Comparison of ENCODE assay signal across 20 cellular contexts in the genomic region with DNA sequence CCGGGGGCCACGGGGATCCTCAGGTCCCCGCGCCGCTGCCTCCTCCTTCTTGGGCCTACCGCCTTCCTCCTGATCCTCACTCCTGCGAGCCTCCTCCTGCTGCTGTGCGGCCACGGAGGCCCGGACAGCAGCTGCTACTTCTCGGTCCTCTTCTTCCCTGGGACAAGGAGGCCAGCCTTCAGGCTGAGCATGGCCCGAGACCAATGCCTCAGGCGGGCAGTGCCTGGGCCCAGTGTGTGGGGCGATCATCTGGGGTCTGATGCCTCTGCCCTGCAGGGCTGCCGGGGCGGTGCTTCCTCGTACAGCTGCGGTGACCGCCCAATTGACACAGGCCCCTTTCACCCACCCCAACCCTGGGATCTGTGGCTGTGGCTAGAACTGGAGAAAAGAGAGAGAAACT. TPM values are rescaled to one million over a fixed set of nuclear protein-coding genes. Genes with fewer than 3 reads are reported as not detected.
A peak's percentile ranks its signal among the peaks of the same experiment; 100 is the strongest.
DNase-seq lines count a peak whose midpoint lies in the region; ATAC-seq, FAIRE-seq and TF ChIP-seq lines count a peak whose summit lies in the region.
"Had no signal": no experiment of that assay in that cellular context is flagged by ENCODE, and none has a peak within 500 bp of the region (broad histone marks: within the 10 kb centered on the region; RNA-seq: fewer than 3 reads in every experiment).

No MANE protein-coding gene starts in this region.

- ATAC-seq in activated naive CD4-positive, alpha-beta T cell treated with anti-CD3 and anti-CD28 coated beads, Interleukin-2, amount 50 U/mL, for 72 hours: no peak
- no peak for ATAC-seq in K562
- ATAC-seq in HG03432 (IDR thresholded peaks at IDR 0.05; ENCODE audit: unreplicated experiment): no peak
- no peak for ATAC-seq in HG02798 (IDR thresholded peaks at IDR 0.05; ENCODE audit: poor library complexity, unreplicated experiment)
- ATAC-seq: CD8-positive, alpha-beta T cell had no signal

- H3K9ac ChIP-seq in K562 (ENCODE audit: insufficient read depth in 1 of 2, low read depth in 2 of 2, low read length in 2 of 2): no peak overlapping the region; a peak in 2 of 4 replicates
- H3K9ac ChIP-seq: BLaER1 had no signal

- H4K20me1 ChIP-seq in K562 (replicated peaks; ENCODE audit: control insufficient read depth, insufficient read depth, low read length): peaks cover 21% of the 10 kb centered on the region

- 100% methylated on average over 7 of the region's 19 CpGs for WGBS in K562 (ENCODE audit: insufficient coverage, low coverage, missing lambda C conversion rate)

- H3K4me2 ChIP-seq in K562 (ENCODE audit: insufficient read depth, low read length): no peak overlapping the region
- H3K4me2 ChIP-seq: BLaER1 had no signal

- H3K79me2 ChIP-seq in K562 (ENCODE audit: control insufficient read depth, insufficient read depth, low read length): peaks cover 40% of the 10 kb centered on the region

- H3K27ac Mint-ChIP-seq in activated naive CD4-positive, alpha-beta T cell treated with anti-CD3 and anti-CD28 coated beads, Interleukin-2, amount 50 U/mL, for 72 hours: no peak overlapping the region
- H3K27ac Mint-ChIP-seq: CD4-positive, CD25-positive, alpha-beta regulatory T cell; CD8-positive, alpha-beta T cell; HFFc6 had no signal

- no peak for FAIRE-seq in K562 (lab: Jason Lieb, UNC)
- FAIRE-seq: G401.6, GM12892, H54 had no signal

- H3K27ac ChIP-seq in RWPE1 (peak overlapping the region; percentile 98; the same call in 1 of the 2 replicates), K562 (ENCODE audit: extremely low read depth, low read depth, low read length) (no peak overlapping the region)
- H3K27ac ChIP-seq: BLaER1, C4-2B had no signal

- peaks cover 7 to 73% of the 10 kb centered on the region in 2 experiments for H3K4me1 ChIP-seq in K562 (replicated peaks in 1 of 2; ENCODE audit: control insufficient read depth in 2 of 2, insufficient read depth in 2 of 2, low read length in 2 of 2)
- H3K4me1 ChIP-seq: Caco-2 had no signal

- H3K36me3 Mint-ChIP-seq in activated naive CD4-positive, alpha-beta T cell treated with anti-CD3 and anti-CD28 coated beads, Interleukin-2, amount 50 U/mL, for 72 hours: peaks cover 0 to 6% of the 10 kb centered on the region in 2 donors

- peaks cover 5% of the 10 kb centered on the region for H3K9me1 ChIP-seq in K562 (ENCODE audit: control insufficient read depth, insufficient read depth, low read length)

- POLR2A ChIA-PET in RWPE1 (lab: Yijun Ruan, JAX; ENCODE audit: low non-redundant PET): no interaction called here
- POLR2A ChIA-PET in K562 (lab: Yijun Ruan, JAX): interaction anchor here (0.7 kb wide), 1 partner anchor 154 kb away, joined by 4 read pairs; a partner anchor contains a TSS

- intact Hi-C loops in K562 (cut with micrococcal nuclease): no loop called here

- H3K4me3 ChIP-seq in K562: no peak overlapping the region
- H3K4me3 ChIP-seq: BLaER1, HAP-1 had no signal

- no peak for TF ChIP-seq CTCF in RWPE1 (conservative IDR thresholded peaks at IDR 0.05; ENCODE audit: low read depth)
- TF ChIP-seq CTCF in K562 (IDR thresholded peaks at IDR 0.05 in 2 of 3, conservative IDR thresholded peaks at IDR 0.05 in 1 of 3; ENCODE audit: insufficient read depth in 2 of 3, low read depth in 1 of 3, low read length in 3 of 3): no peak

- peak; percentile 4 for DNase-seq in activated naive CD4-positive, alpha-beta T cell treated with anti-CD3 and anti-CD28 coated beads, Interleukin-2, amount 50 U/mL, for 16 hours
- no peak for DNase-seq in activated naive CD4-positive, alpha-beta T cell treated with anti-CD3 and anti-CD28 coated beads, Interleukin-2, amount 50 U/mL, for 72 hours (ENCODE audit: low spot score in 2 of 2)
- no peak for DNase-seq in RWPE1 (ENCODE audit: low spot score)
- DNase-seq in K562 (ENCODE audit: extremely low read depth in 1 of 4, low spot score in 3 of 4): no peak
- DNase-seq: Caco-2; CD4-positive, CD25-positive, alpha-beta regulatory T cell; CD8-positive, alpha-beta T cell; DMS153; DND-41; GOT3; HFFc6 had no signal

- no peak for TF ChIP-seq POLR2A in K562 (conservative IDR thresholded peaks at IDR 0.05)

- no peaks in the 10 kb centered on the region for H3K27me3 ChIP-seq in K562 (ENCODE audit: control insufficient read depth in 2 of 2, insufficient read depth in 2 of 2, low read length in 2 of 2)
- H3K27me3 ChIP-seq: BLaER1 had no signal

- TF ChIP-seq RAD21 in K562 (CRISPR knock-in tag; conservative IDR thresholded peaks at IDR 0.05 in 1 of 2, IDR thresholded peaks at IDR 0.05 in 1 of 2): no peak

- peaks cover 94% of the 10 kb centered on the region for H3K36me3 ChIP-seq in K562 (ENCODE audit: control insufficient read depth, insufficient read depth, low read length)

- TF ChIP-seq EP300 in K562 (IDR thresholded peaks at IDR 0.05; ENCODE audit: low read length): no peak

- no TSS peak for BruUV-seq in K562 (replicated peaks; lab: Mats Ljungman, UMichigan)

- no peaks in the 10 kb centered on the region for H3K9me3 ChIP-seq in K562 (replicated peaks; ENCODE audit: control insufficient read depth, insufficient read depth, low read depth, low read length)
- H3K9me3 ChIP-seq: BLaER1, Caco-2, HAP-1 had no signal

- CTCF ChIA-PET in RWPE1 (lab: Yijun Ruan, JAX): interaction anchor here (0.6 kb wide), 2 partner anchors 90 to 422 kb away, joined by 3 read pairs; no protein-coding TSS in a partner anchor
- CTCF ChIA-PET in K562 (lab: Yijun Ruan, JAX; ENCODE audit: low intra/inter-chr PET ratio): no interaction called here

- H2AFZ ChIP-seq in K562 (ENCODE audit: low read depth, low read length): no peak overlapping the region

- in situ Hi-C loops in K562 (cut with MboI): no loop called here

- H3K9me3 Mint-ChIP-seq in activated naive CD4-positive, alpha-beta T cell treated with anti-CD3 and anti-CD28 coated beads, Interleukin-2, amount 50 U/mL, for 72 hours: no peaks in the 10 kb centered on the region
- H3K9me3 Mint-ChIP-seq: CD4-positive, CD25-positive, alpha-beta regulatory T cell; CD8-positive, alpha-beta T cell; HFFc6 had no signal

RNA-seq across cellular contexts. Expression of a gene that starts 8.6 kb away (rescaled TPM):
- total RNA-seq in activated naive CD4-positive, alpha-beta T cell treated with anti-CD3 and anti-CD28 coated beads, Interleukin-2, amount 50 U/mL, for 72 hours: 10 to 100 TPM; 72.2 to 87.9 TPM
- 32.9 and 115 TPM in 2 replicates for total RNA-seq in K562 (2011; cell fraction: chromatin; rRNA removed; ENCODE audit: low replicate concordance)
- 90.6 and 99.4 TPM in 2 replicates for total RNA-seq in K562 (2011; cell fraction: nucleolus; rRNA removed)
- 37.9 and 42.6 TPM in 2 replicates for total RNA-seq in K562 (2011; cell fraction: nucleoplasm; rRNA removed)
- total RNA-seq in K562 (2014; rRNA removed) (39.7 and 50.2 TPM in 2 replicates), K562 (2014; rRNA removed; fragmentation: Illumina TruSeq; extraction: Trizol) (9.7 and 11.1 TPM in 2 replicates), K562 (2015; rRNA removed; fragmentation: Illumina TruSeq; extraction: Trizol) (29.6 and 33.6 TPM in 2 replicates), K562 (2021) (114 and 115 TPM in 2 replicates)
- polyA plus RNA-seq in K562 (2011; rRNA removed) (17.1 and 28.0 TPM in 2 replicates), K562 (2014; fragmentation: Illumina TruSeq; extraction: Trizol) (30.3 and 61.9 TPM in 2 replicates), K562 (2014; fragmentation: Nextera tagmentation; extraction: Ambion mirVana) (under 1 TPM; 0.11 to 0.39 TPM), K562 (2014; rRNA removed) (77.4 and 97.5 TPM in 2 replicates)
- 35.0 and 75.6 TPM in 2 replicates for polyA plus RNA-seq in K562 (2011; cell fraction: cytosol; rRNA removed)
- polyA plus RNA-seq in K562 (2011; cell fraction: nucleus; rRNA removed): 103 and 165 TPM in 2 replicates
- 40.3 and 76.1 TPM in 2 replicates for polyA plus RNA-seq in K562 (2012)
- polyA minus RNA-seq in K562 (2011; rRNA and poly(A)+ RNA removed): 6.6 and 10.0 TPM in 2 replicates
- polyA minus RNA-seq in K562 (2011; cell fraction: cytosol; rRNA and poly(A)+ RNA removed): 41.5 and 59.8 TPM in 2 replicates
- 23.7 and 27.3 TPM in 2 replicates for polyA minus RNA-seq in K562 (2011; cell fraction: nucleus; rRNA and poly(A)+ RNA removed)

RNA-seq across cellular contexts. Expression of a gene that starts 11.3 kb away (rescaled TPM):
- total RNA-seq in activated naive CD4-positive, alpha-beta T cell treated with anti-CD3 and anti-CD28 coated beads, Interleukin-2, amount 50 U/mL, for 72 hours: 1 to 10 TPM; 2.0 to 9.0 TPM
- 9.9 and 36.5 TPM in 2 replicates for total RNA-seq in K562 (2011; cell fraction: chromatin; rRNA removed; ENCODE audit: low replicate concordance)
- total RNA-seq in K562 (2011; cell fraction: nucleolus; rRNA removed): 44.1 and 46.0 TPM in 2 replicates
- 27.9 and 32.7 TPM in 2 replicates for total RNA-seq in K562 (2011; cell fraction: nucleoplasm; rRNA removed)
- total RNA-seq in K562 (2014; rRNA removed): 69.2 and 110 TPM in 2 replicates
- total RNA-seq in K562 (2014; rRNA removed; fragmentation: Illumina TruSeq; extraction: Trizol): 17.8 and 20.7 TPM in 2 replicates
- 24.4 and 28.6 TPM in 2 replicates for total RNA-seq in K562 (2015; rRNA removed; fragmentation: Illumina TruSeq; extraction: Trizol)
- total RNA-seq in K562 (2021): 61.9 and 68.8 TPM in 2 replicates
- 36.3 and 38.3 TPM in 2 replicates for polyA plus RNA-seq in K562 (2011; rRNA removed)
- 65.6 and 158 TPM in 2 replicates for polyA plus RNA-seq in K562 (2011; cell fraction: cytosol; rRNA removed)
- polyA plus RNA-seq in K562 (2011; cell fraction: nucleus; rRNA removed): 37.4 and 52.6 TPM in 2 replicates
- polyA plus RNA-seq in K562 (2012): 49.8 and 53.8 TPM in 2 replicates
- polyA plus RNA-seq in K562 (2014; fragmentation: Illumina TruSeq; extraction: Trizol): 41.5 and 44.1 TPM in 2 replicates
- polyA plus RNA-seq in K562 (2014; fragmentation: Nextera tagmentation; extraction: Ambion mirVana): 1 to 10 TPM; 3.7 to 4.4 TPM
- 47.7 and 69.1 TPM in 2 replicates for polyA plus RNA-seq in K562 (2014; rRNA removed)
- 14.7 and 22.4 TPM in 2 replicates for polyA minus RNA-seq in K562 (2011; rRNA and poly(A)+ RNA removed)
- 42.2 and 50.7 TPM in 2 replicates for polyA minus RNA-seq in K562 (2011; cell fraction: cytosol; rRNA and poly(A)+ RNA removed)
- 16.2 and 16.4 TPM in 2 replicates for polyA minus RNA-seq in K562 (2011; cell fraction: nucleus; rRNA and poly(A)+ RNA removed)

RNA-seq across cellular contexts. Expression of a gene that starts 17.0 kb away (rescaled TPM):
- 10 to 100 TPM; 19.1 to 25.0 TPM for total RNA-seq in activated naive CD4-positive, alpha-beta T cell treated with anti-CD3 and anti-CD28 coated beads, Interleukin-2, amount 50 U/mL, for 72 hours
- 9.2 and 25.2 TPM in 2 replicates for total RNA-seq in K562 (2011; cell fraction: chromatin; rRNA removed; ENCODE audit: low replicate concordance)
- 28.7 TPM in 2 replicates for total RNA-seq in K562 (2011; cell fraction: nucleolus; rRNA removed)
- 18.7 and 18.8 TPM in 2 replicates for total RNA-seq in K562 (2011; cell fraction: nucleoplasm; rRNA removed)
- total RNA-seq in K562 (2014; rRNA removed) (46.2 and 67.8 TPM in 2 replicates), K562 (2014; rRNA removed; fragmentation: Illumina TruSeq; extraction: Trizol) (10.1 and 15.6 TPM in 2 replicates), K562 (2015; rRNA removed; fragmentation: Illumina TruSeq; extraction: Trizol) (22.9 and 26.3 TPM in 2 replicates), K562 (2021) (53.7 and 54.7 TPM in 2 replicates)
- polyA plus RNA-seq in K562 (2011; rRNA removed) (16.5 and 28.7 TPM in 2 replicates), K562 (2014; fragmentation: Illumina TruSeq; extraction: Trizol) (19.8 and 24.3 TPM in 2 replicates), K562 (2014; fragmentation: Nextera tagmentation; extraction: Ambion mirVana) (1 to 10 TPM; 4.3 to 5.1 TPM), K562 (2014; rRNA removed) (45.4 and 46.8 TPM in 2 replicates)
- 18.4 and 31.1 TPM in 2 replicates for polyA plus RNA-seq in K562 (2011; cell fraction: cytosol; rRNA removed)
- 30.1 and 38.7 TPM in 2 replicates for polyA plus RNA-seq in K562 (2011; cell fraction: nucleus; rRNA removed)
- polyA plus RNA-seq in K562 (2012): 34.0 and 53.1 TPM in 2 replicates
- 3.4 and 4.4 TPM in 2 replicates for polyA minus RNA-seq in K562 (2011; rRNA and poly(A)+ RNA removed)
- 16.9 and 22.0 TPM in 2 replicates for polyA minus RNA-seq in K562 (2011; cell fraction: cytosol; rRNA and poly(A)+ RNA removed)
- polyA minus RNA-seq in K562 (2011; cell fraction: nucleus; rRNA and poly(A)+ RNA removed): 14.0 and 16.9 TPM in 2 replicates

RNA-seq across cellular contexts. Expression of a gene that starts 18.6 kb away (rescaled TPM):
- total RNA-seq in activated naive CD4-positive, alpha-beta T cell treated with anti-CD3 and anti-CD28 coated beads, Interleukin-2, amount 50 U/mL, for 72 hours: 1 to 10 TPM in 1 of 2 donors, under 1 TPM in 1; 0.61 to 4.6 TPM
- total RNA-seq in K562 (2011; cell fraction: chromatin; rRNA removed; ENCODE audit: low replicate concordance): 1.9 TPM in 1 of 2 replicates, not detected in the other
- total RNA-seq in K562 (2011; cell fraction: nucleolus; rRNA removed): 7.1 and 10.2 TPM in 2 replicates
- total RNA-seq in K562 (2011; cell fraction: nucleoplasm; rRNA removed): 1.8 and 2.1 TPM in 2 replicates
- total RNA-seq in K562 (2014; rRNA removed) (2.6 and 4.2 TPM in 2 replicates), K562 (2014; rRNA removed; fragmentation: Illumina TruSeq; extraction: Trizol) (not detected in 2 replicates), K562 (2015; rRNA removed; fragmentation: Illumina TruSeq; extraction: Trizol) (0.14 and 0.23 TPM in 2 replicates), K562 (2021) (3.1 and 4.6 TPM in 2 replicates)
- polyA plus RNA-seq in K562 (2011; rRNA removed) (0.31 and 0.32 TPM in 2 replicates), K562 (2014; fragmentation: Illumina TruSeq; extraction: Trizol) (not detected in 2 replicates), K562 (2014; fragmentation: Nextera tagmentation; extraction: Ambion mirVana) (not detected), K562 (2014; rRNA removed) (0.85 and 4.0 TPM in 2 replicates)
- 0.90 and 6.1 TPM in 2 replicates for polyA plus RNA-seq in K562 (2011; cell fraction: cytosol; rRNA removed)
- 0.66 and 1.5 TPM in 2 replicates for polyA plus RNA-seq in K562 (2011; cell fraction: nucleus; rRNA removed)
- 1.6 and 1.8 TPM in 2 replicates for polyA plus RNA-seq in K562 (2012)
- polyA minus RNA-seq in K562 (2011; rRNA and poly(A)+ RNA removed): not detected in 2 replicates
- 1.4 and 2.0 TPM in 2 replicates for polyA minus RNA-seq in K562 (2011; cell fraction: cytosol; rRNA and poly(A)+ RNA removed)
- 0.67 and 1.3 TPM in 2 replicates for polyA minus RNA-seq in K562 (2011; cell fraction: nucleus; rRNA and poly(A)+ RNA removed)
- total RNA-seq: A172; CD4-positive, CD25-positive, alpha-beta regulatory T cell; CD8-positive, alpha-beta T cell had no signal
- polyA plus RNA-seq: CD4-positive, CD25-positive, alpha-beta regulatory T cell had no signal

RNA-seq across cellular contexts. Expression of a gene that starts 19.8 kb away (rescaled TPM):
- not detected for total RNA-seq in activated naive CD4-positive, alpha-beta T cell treated with anti-CD3 and anti-CD28 coated beads, Interleukin-2, amount 50 U/mL, for 72 hours
- total RNA-seq in K562 (2011; cell fraction: chromatin; rRNA removed; ENCODE audit: low replicate concordance): 0.67 TPM in 1 of 2 replicates, not detected in the other
- 0.66 TPM in 1 of 2 replicates, not detected in the other for total RNA-seq in K562 (2011; cell fraction: nucleolus; rRNA removed)
- total RNA-seq in K562 (2011; cell fraction: nucleoplasm; rRNA removed): not detected in 2 replicates
- total RNA-seq in K562 (2014; rRNA removed) (not detected in 2 replicates), K562 (2014; rRNA removed; fragmentation: Illumina TruSeq; extraction: Trizol) (not detected in 2 replicates), K562 (2015; rRNA removed; fragmentation: Illumina TruSeq; extraction: Trizol) (not detected in 2 replicates), K562 (2021) (not detected in 2 replicates)
- polyA plus RNA-seq in K562 (2011; rRNA removed) (not detected in 2 replicates), K562 (2014; fragmentation: Illumina TruSeq; extraction: Trizol) (not detected in 2 replicates), K562 (2014; fragmentation: Nextera tagmentation; extraction: Ambion mirVana) (not detected), K562 (2014; rRNA removed) (not detected in 2 replicates)
- polyA plus RNA-seq in K562 (2011; cell fraction: cytosol; rRNA removed): not detected in 2 replicates
- polyA plus RNA-seq in K562 (2011; cell fraction: nucleus; rRNA removed): 0.62 and 0.75 TPM in 2 replicates
- polyA plus RNA-seq in K562 (2012): not detected in 2 replicates
- polyA minus RNA-seq in K562 (2011; rRNA and poly(A)+ RNA removed): not detected in 2 replicates
- not detected in 2 replicates for polyA minus RNA-seq in K562 (2011; cell fraction: cytosol; rRNA and poly(A)+ RNA removed)
- polyA minus RNA-seq in K562 (2011; cell fraction: nucleus; rRNA and poly(A)+ RNA removed): 0.33 TPM in 1 of 2 replicates, not detected in the other
- total RNA-seq: A172 had no signal
